ENCODE assay signal across 24 cellular contexts in genomic region chr13:105471683-105472082, GRCh38. TPM values are rescaled to one million over a fixed set of nuclear protein-coding genes. Genes with fewer than 3 reads are reported as not detected.
"Had no signal": no experiment of that assay in that cellular context is flagged by ENCODE, and none has a peak within 500 bp of the region (broad histone marks: within the 10 kb centered on the region; RNA-seq: fewer than 3 reads in every experiment).

No MANE protein-coding gene starts in this region.

- H3K9me3 Mint-ChIP-seq: activated CD4-positive, alpha-beta memory T cell treated with anti-CD3 and anti-CD28 coated beads for 36 hours; activated naive CD4-positive, alpha-beta T cell treated with anti-CD3 and anti-CD28 coated beads, Interleukin-2, amount 50 U/mL, for 72 hours; type B pancreatic cell had no signal

- H3K4me1 ChIP-seq: heart left ventricle, lower lobe of right lung, pancreas had no signal

- H3K4me3 Mint-ChIP-seq: activated CD4-positive, alpha-beta memory T cell treated with anti-CD3 and anti-CD28 coated beads for 36 hours; activated CD4-positive, alpha-beta T cell treated with anti-CD3 and anti-CD28 coated beads for 36 hours; endodermal cell; T-helper 17 cell; type B pancreatic cell had no signal

- H3K9me3 ChIP-seq: heart left ventricle, lower lobe of right lung, pancreas had no signal

- H3K27ac Mint-ChIP-seq: activated CD4-positive, alpha-beta memory T cell treated with anti-CD3 and anti-CD28 coated beads for 36 hours; activated CD4-positive, alpha-beta T cell treated with anti-CD3 and anti-CD28 coated beads for 36 hours; activated naive CD4-positive, alpha-beta T cell treated with anti-CD3 and anti-CD28 coated beads, Interleukin-2, amount 50 U/mL, for 72 hours; endodermal cell; T-helper 17 cell; type B pancreatic cell had no signal

- H3K27ac ChIP-seq: brain microvascular endothelial cell, heart left ventricle, lower lobe of right lung, pancreas had no signal

- H3K4me3 ChIP-seq: heart left ventricle, lower lobe of right lung, pancreas had no signal

- H3K27me3 Mint-ChIP-seq: activated CD4-positive, alpha-beta memory T cell treated with anti-CD3 and anti-CD28 coated beads for 36 hours; activated CD4-positive, alpha-beta T cell treated with anti-CD3 and anti-CD28 coated beads for 36 hours; T-helper 17 cell; type B pancreatic cell had no signal

- H3K36me3 Mint-ChIP-seq: activated CD4-positive, alpha-beta memory T cell treated with anti-CD3 and anti-CD28 coated beads for 36 hours; activated naive CD4-positive, alpha-beta T cell treated with anti-CD3 and anti-CD28 coated beads, Interleukin-2, amount 50 U/mL, for 72 hours; type B pancreatic cell had no signal

- H3K4me1 Mint-ChIP-seq: activated CD4-positive, alpha-beta T cell treated with anti-CD3 and anti-CD28 coated beads for 36 hours; T-helper 17 cell had no signal

- H3K36me3 ChIP-seq: brain microvascular endothelial cell, heart left ventricle, lower lobe of right lung, pancreas had no signal

- ATAC-seq: activated CD4-positive, alpha-beta T cell treated with anti-CD3 and anti-CD28 coated beads for 36 hours; activated naive CD4-positive, alpha-beta T cell treated with anti-CD3 and anti-CD28 coated beads, Interleukin-2, amount 50 U/mL, for 72 hours; heart left ventricle; left colon; lower lobe of right lung; pancreas; T-helper 17 cell had no signal

- H3K27me3 ChIP-seq: brain microvascular endothelial cell, heart left ventricle, pancreas had no signal

- DNase-seq: activated CD4-positive, alpha-beta memory T cell treated with anti-CD3 and anti-CD28 coated beads for 36 hours; activated CD4-positive, alpha-beta T cell treated with anti-CD3 and anti-CD28 coated beads for 36 hours; activated CD8-positive, alpha-beta memory T cell treated with anti-CD3 and anti-CD28 coated beads, Interleukin-2, amount 50 U/mL, for 4 hours; activated gamma-delta T cell; activated T-cell treated with anti-CD3 and anti-CD28 coated beads, Interleukin-2, amount 50 U/mL, for 48 hours; brain microvascular endothelial cell; endodermal cell; erythroblast; heart left ventricle; left colon; lower lobe of right lung; midbrain; pancreas; stimulated activated CD4-positive, alpha-beta T cell treated with anti-CD3 and anti-CD28 coated beads, Interleukin-4, amount 100 ng/mL, for 4 hours; stimulated activated CD8-positive, alpha-beta memory T cell treated with anti-CD3 and anti-CD28 coated beads, Interleukin-4, amount 100 ng/mL, for 48 hours; stimulated activated naive CD4-positive, alpha-beta T cell treated with Interleukin-2 at 50 U/mL for 16 hours; T-helper 17 cell had no signal

RNA-seq across cellular contexts. Expression of gene DAOA, which starts 5.8 kb away (rescaled TPM):
- total RNA-seq: activated CD4-positive, alpha-beta memory T cell treated with anti-CD3 and anti-CD28 coated beads for 36 hours; activated CD4-positive, alpha-beta T cell treated with anti-CD3 and anti-CD28 coated beads for 36 hours; activated naive CD4-positive, alpha-beta T cell treated with anti-CD3 and anti-CD28 coated beads, Interleukin-2, amount 50 U/mL, for 72 hours; dermis microvascular lymphatic vessel endothelial cell; endodermal cell; frontal cortex; heart left ventricle; left colon; lower lobe of right lung; myocyte; pancreas; skeletal muscle tissue; T-helper 17 cell had no signal
- polyA plus RNA-seq: heart left ventricle, neural cell, pancreas had no signal
